In the genomic region with DNA sequence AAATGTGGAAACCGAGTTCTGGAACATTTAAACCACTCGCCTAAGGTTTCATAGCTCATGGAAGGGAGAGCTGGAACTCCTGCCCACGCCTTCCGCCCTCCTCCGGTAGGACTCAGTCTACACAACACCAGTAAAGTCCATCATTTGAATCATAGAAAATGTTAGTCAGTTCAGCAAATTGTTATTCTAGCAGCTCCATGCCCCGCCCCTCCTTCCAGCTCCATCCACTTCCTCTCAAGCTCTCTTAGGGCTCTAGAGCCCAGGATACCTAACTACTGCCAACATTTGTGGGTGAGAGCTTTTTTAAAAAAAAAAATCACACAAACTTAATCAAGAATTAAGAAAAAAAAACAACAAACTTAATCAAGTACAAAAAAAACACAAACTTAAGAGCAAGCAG, we compare ENCODE assay signal across 29 cellular contexts.
"Had no signal": no experiment of that assay in that cellular context is flagged by ENCODE, and none has a peak within 500 bp of the region (broad histone marks: within the 10 kb centered on the region; RNA-seq: fewer than 3 reads in every experiment).

No MANE protein-coding gene starts in this region.

- H3K4me3 ChIP-seq: dorsolateral prefrontal cortex, lung, neural progenitor cell, right lobe of liver, thoracic aorta, transverse colon, upper lobe of right lung, uterus had no signal

- FAIRE-seq: colon, small intestine had no signal

- H3K9me3 ChIP-seq: right lobe of liver, thoracic aorta, transverse colon, upper lobe of right lung, uterus had no signal

- ATAC-seq: left colon; left ventricle myocardium superior; naive thymus-derived CD4-positive, alpha-beta T cell; right lobe of liver; stimulated activated naive B cell treated with anti-CD40 and anti-IgM and Interleukin-4, amounts not matched to agents 10 μg/mL and 1 μg/mL and 100 μg/mL, for 72 hours; upper lobe of right lung had no signal

- H3K27ac ChIP-seq: dorsolateral prefrontal cortex, neural progenitor cell, parathyroid adenoma, right lobe of liver, thoracic aorta, transverse colon, upper lobe of right lung, uterus had no signal

- H2AFZ ChIP-seq: neural progenitor cell, parathyroid adenoma had no signal

- DNase-seq: dorsolateral prefrontal cortex; effector CD4-positive, alpha-beta T cell; foreskin melanocyte; glutamatergic neuron; hypothalamus; immature natural killer cell; islet precursor cell; kidney glomerular epithelial cell; left colon; left ventricle myocardium superior; mesenchymal stem cell; midbrain; naive thymus-derived CD4-positive, alpha-beta T cell; right lobe of liver; small intestine; stimulated activated CD4-positive, alpha-beta T cell treated with anti-CD3 and anti-CD28 coated beads, Interleukin-15, amount 100 ng/mL, for 24 hours; stimulated activated CD4-positive, alpha-beta T cell treated with anti-CD3 and anti-CD28 coated beads, Interleukin-2, amount 100 ng/mL, for 48 hours; stimulated activated naive B cell treated with anti-CD40 and anti-IgM and Interleukin-4, amounts not matched to agents 10 μg/mL and 1 μg/mL and 100 μg/mL, for 72 hours; transverse colon; upper lobe of right lung; uterus had no signal

- H3K27ac Mint-ChIP-seq: immature natural killer cell; naive thymus-derived CD4-positive, alpha-beta T cell; nephron; neural progenitor cell; progenitor cell of endocrine pancreas; stimulated activated naive B cell treated with anti-CD40 and anti-IgM and Interleukin-4, amounts not matched to agents 10 μg/mL and 1 μg/mL and 100 μg/mL, for 72 hours; stimulated activated naive CD8-positive, alpha-beta T cell treated with anti-CD3 and anti-CD28 coated beads, Interleukin-15, Interleukin-2, amounts not matched to agents 100 ng/mL and 50 ng/mL, for 24 hours had no signal

- H3K4me1 Mint-ChIP-seq: immature natural killer cell; naive thymus-derived CD4-positive, alpha-beta T cell; neural progenitor cell; stimulated activated naive B cell treated with anti-CD40 and anti-IgM and Interleukin-4, amounts not matched to agents 10 μg/mL and 1 μg/mL and 100 μg/mL, for 72 hours had no signal

- H3K9me3 Mint-ChIP-seq: nephron, neural progenitor cell had no signal

- H3K36me3 ChIP-seq: neural progenitor cell, right lobe of liver, thoracic aorta, transverse colon, upper lobe of right lung, uterus had no signal

- H3K27me3 ChIP-seq: dorsolateral prefrontal cortex, neural progenitor cell, right lobe of liver, transverse colon, upper lobe of right lung, uterus had no signal

- H3K79me2 ChIP-seq: parathyroid adenoma had no signal

- H3K4me1 ChIP-seq: neural progenitor cell, parathyroid adenoma, right lobe of liver, transverse colon, upper lobe of right lung, uterus had no signal

- H3K36me3 Mint-ChIP-seq: immature natural killer cell; neural progenitor cell; stimulated activated naive B cell treated with anti-CD40 and anti-IgM and Interleukin-4, amounts not matched to agents 10 μg/mL and 1 μg/mL and 100 μg/mL, for 72 hours had no signal

- H3K27me3 Mint-ChIP-seq: stimulated activated naive B cell treated with anti-CD40 and anti-IgM and Interleukin-4, amounts not matched to agents 10 μg/mL and 1 μg/mL and 100 μg/mL, for 72 hours; stimulated activated naive CD8-positive, alpha-beta T cell treated with anti-CD3 and anti-CD28 coated beads, Interleukin-15, Interleukin-2, amounts not matched to agents 100 ng/mL and 50 ng/mL, for 24 hours had no signal

- H3K9ac ChIP-seq: neural progenitor cell, parathyroid adenoma had no signal

- H3K4me3 Mint-ChIP-seq: immature natural killer cell; naive thymus-derived CD4-positive, alpha-beta T cell; nephron; neural progenitor cell; stimulated activated naive B cell treated with anti-CD40 and anti-IgM and Interleukin-4, amounts not matched to agents 10 μg/mL and 1 μg/mL and 100 μg/mL, for 72 hours; stimulated activated naive CD8-positive, alpha-beta T cell treated with anti-CD3 and anti-CD28 coated beads, Interleukin-15, Interleukin-2, amounts not matched to agents 100 ng/mL and 50 ng/mL, for 24 hours had no signal

- H3K4me2 ChIP-seq: neural progenitor cell had no signal
